ENCODE assay signal across 18 cellular contexts in the genomic region with DNA sequence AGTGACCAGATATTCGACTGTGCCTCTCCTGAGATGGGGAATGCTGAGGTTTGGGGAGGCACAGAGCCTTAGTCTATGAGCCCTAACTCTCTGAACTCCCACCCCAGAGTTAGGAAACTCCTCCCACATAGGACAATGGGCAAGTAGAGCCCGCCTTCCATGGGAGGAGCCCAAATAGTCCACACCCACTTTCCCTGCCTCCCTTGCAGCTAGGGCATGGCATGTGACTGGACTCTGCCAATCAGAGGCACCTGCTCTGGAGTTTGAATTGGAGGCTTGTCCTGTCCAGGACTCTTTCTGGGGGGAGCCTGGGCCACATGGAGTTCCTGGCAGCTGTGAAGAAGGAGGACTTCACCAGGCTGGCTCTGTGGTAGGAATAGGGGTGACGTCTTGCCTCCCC. TPM values are rescaled to one million over a fixed set of nuclear protein-coding genes. Genes with fewer than 3 reads are reported as not detected.
DNase-seq lines count a peak whose midpoint lies in the region; ATAC-seq and TF ChIP-seq lines count a peak whose summit lies in the region.
"Had no signal": no experiment of that assay in that cellular context is flagged by ENCODE, and none has a peak within 500 bp of the region (broad histone marks: within the 10 kb centered on the region; RNA-seq: fewer than 3 reads in every experiment).

No MANE protein-coding gene starts in this region.

- H3K4me3 Mint-ChIP-seq in activated T-cell treated with anti-CD3 and anti-CD28 coated beads, Interleukin-2, amount 50 U/mL, for 72 hours: peak overlapping the region; percentile 58 to 78
- H3K4me3 Mint-ChIP-seq: activated naive CD4-positive, alpha-beta T cell treated with anti-CD3 and anti-CD28 coated beads, Interleukin-2, amount 50 U/mL, for 24 hours; CD4-positive, alpha-beta T cell had no signal

- H3K4me3 ChIP-seq in GM12865 (ENCODE audit: low read depth, low read length) (no peak overlapping the region), esophagus squamous epithelium (no peak overlapping the region), coronary artery (no peak overlapping the region)
- H3K4me3 ChIP-seq: psoas muscle, testis had no signal

- peaks cover 74% of the 10 kb centered on the region for H3K4me1 Mint-ChIP-seq in activated T-cell treated with anti-CD3 and anti-CD28 coated beads, Interleukin-2, amount 50 U/mL, for 72 hours (ENCODE audit: low read depth)

- intact Hi-C loops in esophagus squamous epithelium (cut with DNase I): no loop called here

- peaks cover 0 to 5% (median 4%) of the 10 kb centered on the region in 3 donors for H3K9me3 ChIP-seq in esophagus squamous epithelium
- H3K9me3 ChIP-seq: psoas muscle, testis had no signal

- H3K36me3 Mint-ChIP-seq in activated T-cell treated with anti-CD3 and anti-CD28 coated beads, Interleukin-2, amount 50 U/mL, for 72 hours (ENCODE audit: insufficient read depth in 2 of 2): peaks cover 9% of the 10 kb centered on the region in 2 donors

- 90 to 97% methylated on average over 1 to 3 of the region's 3 CpGs for WGBS in esophagus squamous epithelium, 2 donors

- no peak for DNase-seq in activated T-cell treated with anti-CD3 and anti-CD28 coated beads, Interleukin-2, amount 50 U/mL, for 72 hours
- DNase-seq in activated T-cell treated with anti-CD3 and anti-CD28 coated beads, Interleukin-2, amount 50 U/mL, for 1 hour: no peak
- DNase-seq in GM12865 (ENCODE audit: low read depth): peak; percentile 44
- peak; percentile 21 for DNase-seq in LHCN-M2 (ENCODE audit: low read depth)
- DNase-seq in erythroblast (lab: John Stamatoyannopoulos, UW): peak; percentile 14 to 27
- DNase-seq in esophagus squamous epithelium (lab: John Stamatoyannopoulos, UW): no peak
- no peak for DNase-seq in coronary artery (ENCODE audit: low spot score)
- DNase-seq: activated CD8-positive, alpha-beta memory T cell treated with anti-CD3 and anti-CD28 coated beads, Interleukin-2, amount 50 U/mL, for 48 hours; CD4-positive, alpha-beta T cell; effector CD4-positive, alpha-beta T cell; GDM1; H7; islet precursor cell; NCI-H2171; NCI-H524; psoas muscle; testis had no signal

- H3K4me1 ChIP-seq in esophagus squamous epithelium: peaks cover 0 to 36% (median 20%) of the 10 kb centered on the region in 3 donors
- H3K4me1 ChIP-seq: psoas muscle had no signal

- TF ChIP-seq POLR2A in erythroblast (IDR thresholded peaks at IDR 0.05; ENCODE audit: low read length) (no peak), esophagus squamous epithelium (IDR thresholded peaks at IDR 0.05) (no peak)

- H3K36me3 ChIP-seq in esophagus squamous epithelium: no peaks in the 10 kb centered on the region

- H3K27ac ChIP-seq in esophagus squamous epithelium (no peak overlapping the region), coronary artery (no peak overlapping the region)
- H3K27ac ChIP-seq: psoas muscle, testis had no signal

- peaks cover 0 to 6% of the 10 kb centered on the region in 2 donors for H3K9me3 Mint-ChIP-seq in activated T-cell treated with anti-CD3 and anti-CD28 coated beads, Interleukin-2, amount 50 U/mL, for 72 hours
- H3K9me3 Mint-ChIP-seq: activated naive CD4-positive, alpha-beta T cell treated with anti-CD3 and anti-CD28 coated beads, Interleukin-2, amount 50 U/mL, for 24 hours; CD4-positive, alpha-beta T cell had no signal

- ATAC-seq in activated T-cell treated with anti-CD3 and anti-CD28 coated beads, Interleukin-2, amount 50 U/mL, for 72 hours (replicated peaks in 1 of 2): no peak
- ATAC-seq: psoas muscle had no signal

- no peak for TF ChIP-seq CTCF in GM12865 (IDR thresholded peaks at IDR 0.05; ENCODE audit: insufficient read depth, low read depth, low read length, missing control alignments)
- no peak for TF ChIP-seq CTCF in esophagus squamous epithelium (IDR thresholded peaks at IDR 0.05)
- TF ChIP-seq CTCF in coronary artery (IDR thresholded peaks at IDR 0.05): no peak

- peaks cover 0 to 76% (median 0%) of the 10 kb centered on the region in 4 donors for H3K27me3 ChIP-seq in esophagus squamous epithelium
- H3K27me3 ChIP-seq: testis had no signal

- H3K27me3 Mint-ChIP-seq in activated T-cell treated with anti-CD3 and anti-CD28 coated beads, Interleukin-2, amount 50 U/mL, for 72 hours (ENCODE audit: low read depth): no peaks in the 10 kb centered on the region
- H3K27me3 Mint-ChIP-seq: activated naive CD4-positive, alpha-beta T cell treated with anti-CD3 and anti-CD28 coated beads, Interleukin-2, amount 50 U/mL, for 24 hours; CD4-positive, alpha-beta T cell had no signal

- peak overlapping the region; percentile 95 for H3K27ac Mint-ChIP-seq in activated T-cell treated with anti-CD3 and anti-CD28 coated beads, Interleukin-2, amount 50 U/mL, for 72 hours
- H3K27ac Mint-ChIP-seq: activated naive CD4-positive, alpha-beta T cell treated with anti-CD3 and anti-CD28 coated beads, Interleukin-2, amount 50 U/mL, for 24 hours; CD4-positive, alpha-beta T cell had no signal

RNA-seq across cellular contexts. Expression of a gene that starts 48.4 kb away (rescaled TPM):
- 100 to 1,000 TPM in 1 of 2 donors, 10 to 100 TPM in 1; 93.7 to 126 TPM for total RNA-seq in activated T-cell treated with anti-CD3 and anti-CD28 coated beads, Interleukin-2, amount 50 U/mL, for 72 hours
- total RNA-seq in LHCN-M2 (2014; rRNA removed) (0.51 and 0.98 TPM in 2 replicates), esophagus squamous epithelium (1 to 10 TPM in 3 of 4 donors, under 1 TPM in 1; 0.42 to 9.3 (median 3.7) TPM)
- 0.96 TPM for polyA plus RNA-seq in LHCN-M2 (2012)

Comparison
In these comparisons a context has a peak if more than half of its experiments do, and no peak if none do; other contexts are left out.
1. DNase-seq: peak in GM12865 (single experiment), LHCN-M2 (single experiment) and erythroblast (2 of 2); none in activated T-cell treated with anti-CD3 and anti-CD28 coated beads, Interleukin-2, amount 50 U/mL, for 72 hours (0 of 2), activated T-cell treated with anti-CD3 and anti-CD28 coated beads, Interleukin-2, amount 50 U/mL, for 1 hour (single experiment), esophagus squamous epithelium (single experiment) and coronary artery (single experiment).
2. RNA of a gene that starts 48.4 kb away (total RNA-seq): 93.7 to 126 TPM in activated T-cell treated with anti-CD3 and anti-CD28 coated beads, Interleukin-2, amount 50 U/mL, for 72 hours; 0.42 to 9.3 TPM in esophagus squamous epithelium and 0.51 to 0.98 TPM in LHCN-M2; every median in the first group is over 4 times any median in the second.